ENCODE assay signal across 5 cellular contexts in the genomic region with DNA sequence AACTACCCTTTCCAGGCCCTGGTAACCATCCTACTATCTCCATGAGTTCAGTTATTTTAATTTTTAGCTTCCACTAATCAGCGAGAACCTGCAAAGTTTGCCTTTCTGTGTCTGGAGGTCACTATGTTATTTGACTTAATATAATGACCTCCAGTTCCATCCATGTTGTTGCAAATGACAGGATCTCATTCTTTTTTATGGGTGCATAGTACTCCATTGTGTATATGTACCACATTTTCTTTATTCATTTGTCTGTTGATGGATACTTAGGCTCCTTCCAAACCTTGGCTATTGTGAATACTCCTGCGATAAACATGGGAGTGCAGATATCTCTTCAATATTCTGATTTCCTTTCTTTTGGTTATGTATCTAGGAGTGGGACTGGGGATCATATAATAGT. TPM values are rescaled to one million over a fixed set of nuclear protein-coding genes. Genes with fewer than 3 reads are reported as not detected.
"Had no signal": no experiment of that assay in that cellular context is flagged by ENCODE, and none has a peak within 500 bp of the region (broad histone marks: within the 10 kb centered on the region; RNA-seq: fewer than 3 reads in every experiment).

No MANE protein-coding gene starts in this region.

RNA-seq across cellular contexts. Expression of a gene that starts 31.6 kb away (rescaled TPM):
- total RNA-seq: Right ventricle myocardium inferior, Right ventricle myocardium superior, RPMI7951, SJSA1, T-cell had no signal
